In the genomic region with DNA sequence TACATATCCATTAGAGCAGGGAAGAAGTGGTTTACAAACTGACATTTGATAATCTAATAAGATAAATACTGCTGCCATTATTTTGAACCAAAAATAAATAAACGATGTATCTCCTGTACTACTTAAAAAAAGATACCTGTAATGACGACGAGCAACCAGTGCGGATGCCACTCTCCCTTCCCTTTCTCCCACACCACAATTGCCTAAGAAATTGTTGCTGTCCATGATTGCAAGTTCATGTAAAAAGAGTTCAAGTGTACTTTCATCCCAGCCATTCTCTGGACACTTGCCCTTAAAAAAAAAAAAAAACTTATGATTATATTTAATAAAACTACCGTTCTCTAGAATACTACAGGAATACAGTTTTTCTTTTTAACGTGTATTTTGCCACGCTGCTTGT, we compare ENCODE assay signal across 11 cellular contexts. TPM values are rescaled to one million over a fixed set of nuclear protein-coding genes. Genes with fewer than 3 reads are reported as not detected.
A peak's percentile ranks its signal among the peaks of the same experiment; 100 is the strongest.
DNase-seq lines count a peak whose midpoint lies in the region; ATAC-seq and TF ChIP-seq lines count a peak whose summit lies in the region.
"Had no signal": no experiment of that assay in that cellular context is flagged by ENCODE, and none has a peak within 500 bp of the region (broad histone marks: within the 10 kb centered on the region; RNA-seq: fewer than 3 reads in every experiment).

No MANE protein-coding gene starts in this region.

- H3K9me3 ChIP-seq in CD4-positive, CD25-positive, alpha-beta regulatory T cell (ENCODE audit: control insufficient read depth in 2 of 2, low read length in 2 of 2), result no peaks in the 10 kb centered on the region
- H3K9me3 ChIP-seq in GM23248 (ENCODE audit: low read depth) (no peaks in the 10 kb centered on the region), right lobe of liver (no peaks in the 10 kb centered on the region)
- H3K9me3 ChIP-seq: mucosa of descending colon had no signal

- peak overlapping the region; percentile 66 to 99 (median 96) for H3K4me3 Mint-ChIP-seq in CD4-positive, CD25-positive, alpha-beta regulatory T cell

- peak overlapping the region; percentile 98 for H3K27ac ChIP-seq in CD4-positive, CD25-positive, alpha-beta regulatory T cell (ENCODE audit: insufficient read depth, low read length, poor library complexity, severe bottlenecking)
- H3K27ac ChIP-seq in GM23248, result no peak overlapping the region
- H3K27ac ChIP-seq in VCaP, result peak overlapping the region; percentile 88; the same call in 1 of the 2 replicates
- peak overlapping the region; percentile 97 to 99 (median 98) for H3K27ac ChIP-seq in right lobe of liver

- peak overlapping the region; percentile 91 for H3K4me3 ChIP-seq in CD4-positive, CD25-positive, alpha-beta regulatory T cell (ENCODE audit: low read depth, low read length)
- H3K4me3 ChIP-seq in GM23248 (peak overlapping the region; percentile 91; the same call in 1 of the 2 replicates), right lobe of liver (peak overlapping the region; percentile 86 to 91 (median 90))

- H3K9me2 ChIP-seq in GM23248 (ENCODE audit: insufficient read depth), result no peaks in the 10 kb centered on the region

- H3K9me3 Mint-ChIP-seq in CD4-positive, CD25-positive, alpha-beta regulatory T cell, result no peaks in the 10 kb centered on the region

- peaks cover 19 to 60% (median 31%) of the 10 kb centered on the region in 4 donors for H3K4me1 Mint-ChIP-seq in CD4-positive, CD25-positive, alpha-beta regulatory T cell

- H2AFZ ChIP-seq in GM23248, result no peak overlapping the region

- 92 to 96% methylated on average over 7 of the region's 7 CpGs for WGBS in GM23248 (ENCODE audit: low coverage in 1 of 2, low lambda C conversion rate in 2 of 2, missing lambda C conversion rate in 2 of 2), 2 experiments
- WGBS in right lobe of liver (ENCODE audit: insufficient coverage, low coverage, low lambda C conversion rate, missing lambda C conversion rate), result 59% methylated on average over 7 of the region's 7 CpGs

- no peak for TF ChIP-seq POLR2A in right lobe of liver (IDR thresholded peaks at IDR 0.05)

- no peak overlapping the region for H3K9ac ChIP-seq in GM23248

- in situ Hi-C loops in GM23248 (cut with MboI), result no loop called here

- no peak for TF ChIP-seq CTCF in VCaP (conservative IDR thresholded peaks at IDR 0.05)
- no peak for TF ChIP-seq CTCF in right lobe of liver (IDR thresholded peaks at IDR 0.05)

- DNase-seq in CD4-positive, CD25-positive, alpha-beta regulatory T cell, result no peak
- no peak for DNase-seq in GM23248
- no peak for DNase-seq in right lobe of liver
- DNase-seq in HT-29 (ENCODE audit: low spot score), result no peak
- DNase-seq in NCI-H146 treated with DMSO at 0.1 percent for 48 hours (lab: John Stamatoyannopoulos, UW; ENCODE audit: unreplicated experiment), result no peak
- no peak for DNase-seq in amygdala (lab: John Stamatoyannopoulos, UW)
- DNase-seq: hippocampal formation, NCI-H2227 treated with DMSO at 0.1 percent for 48 hours had no signal

- peaks cover 19% of the 10 kb centered on the region for H3K79me2 ChIP-seq in GM23248 (ENCODE audit: insufficient read depth)

- H3K27ac Mint-ChIP-seq in CD4-positive, CD25-positive, alpha-beta regulatory T cell, result peak overlapping the region; percentile 94 to 97 (median 96)

- intact Hi-C loops in right lobe of liver (cut with DNase I), result no loop called here

- peaks cover 27% of the 10 kb centered on the region for H3K4me1 ChIP-seq in CD4-positive, CD25-positive, alpha-beta regulatory T cell (ENCODE audit: control insufficient read depth, insufficient read depth, low read length, poor library complexity, severe bottlenecking)
- H3K4me1 ChIP-seq in GM23248 (ENCODE audit: insufficient read depth), result peaks cover 20% of the 10 kb centered on the region
- H3K4me1 ChIP-seq in right lobe of liver, result peaks cover 0 to 24% (median 6%) of the 10 kb centered on the region in 4 donors

- H3K4me2 ChIP-seq in GM23248 (ENCODE audit: unreplicated experiment), result no peak overlapping the region

- H3K36me3 ChIP-seq in CD4-positive, CD25-positive, alpha-beta regulatory T cell (ENCODE audit: control insufficient read depth, insufficient read depth, low read length), result peaks cover 10% of the 10 kb centered on the region
- H3K36me3 ChIP-seq in GM23248 (ENCODE audit: low read depth), result no peaks in the 10 kb centered on the region
- no peaks in the 10 kb centered on the region for H3K36me3 ChIP-seq in right lobe of liver

- ATAC-seq in CD4-positive, CD25-positive, alpha-beta regulatory T cell (ENCODE audit: low read depth in 2 of 2), result no peak
- ATAC-seq in right lobe of liver, result no peak
- no peak for ATAC-seq in GM21381 (IDR thresholded peaks at IDR 0.05; ENCODE audit: unreplicated experiment)
- ATAC-seq: mucosa of descending colon had no signal

- no peaks in the 10 kb centered on the region for H4K20me1 ChIP-seq in GM23248 (ENCODE audit: insufficient read depth)

- H3K36me3 Mint-ChIP-seq in CD4-positive, CD25-positive, alpha-beta regulatory T cell, result peaks cover 17% of the 10 kb centered on the region

- no peaks in the 10 kb centered on the region for H3K27me3 ChIP-seq in CD4-positive, CD25-positive, alpha-beta regulatory T cell (ENCODE audit: control insufficient read depth, insufficient read depth, low read length)
- H3K27me3 ChIP-seq in GM23248 (replicated peaks; ENCODE audit: insufficient read depth), result no peaks in the 10 kb centered on the region
- H3K27me3 ChIP-seq in right lobe of liver, result no peaks in the 10 kb centered on the region

- H3K27me3 Mint-ChIP-seq in CD4-positive, CD25-positive, alpha-beta regulatory T cell, result no peaks in the 10 kb centered on the region

- H3F3A ChIP-seq in GM23248 (ENCODE audit: insufficient read depth), result peaks cover 21% of the 10 kb centered on the region

RNA-seq across cellular contexts. Expression of gene SEPSECS, which starts 1.4 kb away (rescaled TPM):
- 16.7 TPM for total RNA-seq in CD4-positive, CD25-positive, alpha-beta regulatory T cell
- polyA plus RNA-seq in CD4-positive, CD25-positive, alpha-beta regulatory T cell, result 1 to 10 TPM; 1.8 to 3.9 (median 3.2) TPM
- 4.9 and 7.6 TPM in 2 replicates for total RNA-seq in GM23248 (2014; rRNA removed; shearing (Covaris generic))
- polyA plus RNA-seq in GM23248 (2016; fragmentation: Nextera tagmentation; extraction: Ambion mirVana), result 4.3 and 4.9 TPM in 2 replicates
- 10 to 100 TPM; 17.0 to 26.6 (median 22.7) TPM for total RNA-seq in right lobe of liver
- 0.86 and 2.4 TPM in 2 replicates for total RNA-seq in HT-29 (2014; rRNA removed; shearing (Covaris generic))
